ENCODE assay signal across 1 cellular context in genomic region chr6:163412345-163412744, GRCh38.
TF ChIP-seq lines count a peak whose summit lies in the region.

No MANE protein-coding gene starts in this region.

TF ChIP-seq in K562, 482 proteins besides CTCF, POLR2A, EP300 and RAD21 (continued from another document):
- no peak for TF ChIP-seq RBM22 (IDR thresholded peaks at IDR 0.05; ENCODE audit: low read depth, low read length, poor library complexity, severe bottlenecking)
- no peak for TF ChIP-seq BCL6 (CRISPR knock-in tag; IDR thresholded peaks at IDR 0.05)
- no peak for TF ChIP-seq CC2D1A (IDR thresholded peaks at IDR 0.05)
- no peak for TF ChIP-seq ZBTB17 (CRISPR knock-in tag; IDR thresholded peaks at IDR 0.05)
- no peak for TF ChIP-seq HDGF (IDR thresholded peaks at IDR 0.05)
- no peak for TF ChIP-seq DPF2 (IDR thresholded peaks at IDR 0.05)
- 0 out of 2 replicates have a peak, but pooled peaks have one; percentile 11 for TF ChIP-seq GATA2 (CRISPR knock-in tag; IDR thresholded peaks at IDR 0.05)
- peak in 1 of 2 experiments; percentile 91; a peak in 1 of 4 replicates for TF ChIP-seq SRF (CRISPR knock-in tag; IDR thresholded peaks at IDR 0.05)
- no peak for TF ChIP-seq TSHZ1 (CRISPR knock-in tag; IDR thresholded peaks at IDR 0.05)
- TF ChIP-seq GABPB1 (CRISPR knock-in tag; IDR thresholded peaks at IDR 0.05) = no peak
- no peak for TF ChIP-seq EHMT2 (IDR thresholded peaks at IDR 0.05)
